Comparison of ENCODE assay signal across 20 cellular contexts in the genomic region with DNA sequence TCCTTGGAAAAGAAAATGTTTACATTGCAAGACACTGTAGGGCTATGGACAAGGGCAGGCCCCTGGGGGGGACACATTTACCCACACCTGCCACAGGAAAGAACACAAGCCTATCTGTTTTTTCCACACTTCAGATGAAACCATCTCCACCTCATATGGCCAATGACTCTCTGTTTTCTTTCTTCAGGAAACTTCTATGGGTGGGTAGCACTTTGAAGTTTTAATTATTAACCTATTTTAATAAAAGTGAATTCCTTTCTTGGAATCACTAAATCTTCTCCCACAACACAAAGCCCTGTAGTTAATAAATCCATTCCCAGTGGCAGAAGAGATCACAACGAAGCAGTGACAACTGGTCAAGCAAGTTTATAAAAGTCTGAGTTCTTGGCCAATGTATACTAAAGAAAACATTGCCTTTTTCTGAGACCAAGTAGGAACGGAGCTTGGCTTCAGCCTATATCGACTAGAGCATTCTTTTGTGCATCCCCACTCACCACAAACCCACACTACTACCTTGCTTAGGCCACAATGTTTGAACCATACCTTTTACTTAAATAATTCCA.
A peak's percentile ranks its signal among the peaks of the same experiment; 100 is the strongest.
DNase-seq lines count a peak whose midpoint lies in the region; ATAC-seq and TF ChIP-seq lines count a peak whose summit lies in the region.
"Had no signal": no experiment of that assay in that cellular context is flagged by ENCODE, and none has a peak within 500 bp of the region (broad histone marks: within the 10 kb centered on the region; RNA-seq: fewer than 3 reads in every experiment).

No MANE protein-coding gene starts in this region.

- no peaks in the 10 kb centered on the region for H3K36me3 ChIP-seq in H7 (replicated peaks; ENCODE audit: control insufficient read depth, insufficient read depth, low read length)
- H3K36me3 ChIP-seq: BE2C, HAP-1, Peyer's patch had no signal

- DNase-seq in Calu3 (peak; percentile 44), LNCaP clone FGC (ENCODE audit: low read depth) (peak; percentile 69), left colon (no peak), renal cortical epithelial cell (ENCODE audit: low read depth) (peak; percentile 68), NCI-H510A (lab: John Stamatoyannopoulos, UW) (no peak), Right ventricle myocardium superior (no peak), H7 (no peak)
- DNase-seq: BE2C; CD8-positive, alpha-beta memory T cell; DMS 273 treated with DMSO at 0.1 percent for 48 hours; Kasumi-1; NCI-H1417; NCI-H1930; NCI-H2171; NCI-H446 treated with DMSO at 0.1 percent for 48 hours; NCI-H82; Peyer's patch; SHP77 treated with DMSO at 0.1 percent for 48 hours had no signal

- peak overlapping the region; percentile 23 for H3K27ac Mint-ChIP-seq in Calu3 (ENCODE audit: unreplicated experiment)
- H3K27ac Mint-ChIP-seq: CD8-positive, alpha-beta memory T cell had no signal

- no peaks in the 10 kb centered on the region for H3K27me3 Mint-ChIP-seq in Calu3 (ENCODE audit: unreplicated experiment)

- intact Hi-C loops in Calu3 (cut with micrococcal nuclease; ENCODE audit: unreplicated experiment) (loop anchor here (1.0 kb wide), 1 partner anchor 20 kb away; no protein-coding TSS in a partner anchor), left colon (cut with DNase I, micrococcal nuclease) (no loop called here), Right ventricle myocardium superior (cut with DNase I) (no loop called here)

- H3K4me1 Mint-ChIP-seq in Calu3 (ENCODE audit: low read depth, unreplicated experiment) = peaks cover 23% of the 10 kb centered on the region
- H3K4me1 Mint-ChIP-seq: CD8-positive, alpha-beta memory T cell had no signal

- CTCF ChIA-PET in Calu3 (lab: Charles Lee) = interaction anchor here (0.6 kb wide), 1 partner anchor 26 kb away, joined by 3 read pairs; no protein-coding TSS in a partner anchor

- peaks cover 5% of the 10 kb centered on the region for H3K9me3 Mint-ChIP-seq in Calu3 (ENCODE audit: low read depth, unreplicated experiment)

- ATAC-seq in left colon (peak; percentile 42), Right ventricle myocardium superior (ENCODE audit: poor library complexity) (no peak)
- ATAC-seq: GM12878 had no signal

- no peaks in the 10 kb centered on the region for H3K36me3 Mint-ChIP-seq in Calu3 (ENCODE audit: insufficient read depth, unreplicated experiment)

- no TSS peak for BruUV-seq in Calu3 (replicated peaks; lab: Mats Ljungman, UMichigan)

- no peaks in the 10 kb centered on the region for H3K27me3 ChIP-seq in H7 (ENCODE audit: control insufficient read depth, insufficient read depth, low read length)
- H3K27me3 ChIP-seq: BE2C, Peyer's patch had no signal

- no peak overlapping the region for H3K4me3 ChIP-seq in LNCaP clone FGC (ENCODE audit: low read depth, low read length)
- no peak overlapping the region for H3K4me3 ChIP-seq in H7 (ENCODE audit: insufficient read depth, low read depth, low read length)
- H3K4me3 ChIP-seq: GM12878, HAP-1, Peyer's patch had no signal

- no peak overlapping the region for H3K4me3 Mint-ChIP-seq in Calu3 (ENCODE audit: low read depth, unreplicated experiment)
- H3K4me3 Mint-ChIP-seq: CD8-positive, alpha-beta memory T cell had no signal

- TF ChIP-seq CTCF in Calu3 (IDR thresholded peaks at IDR 0.05; ENCODE audit: unreplicated experiment) (no peak), LNCaP clone FGC (IDR thresholded peaks at IDR 0.05; ENCODE audit: control insufficient read depth, extremely low read depth, insufficient read depth) (no peak)

Comparison
In these comparisons a context has a peak if more than half of its experiments do, and no peak if none do; other contexts are left out.
1. DNase-seq: peak in Calu3 (single experiment), LNCaP clone FGC (single experiment) and renal cortical epithelial cell (single experiment); none in left colon (0 of 2), NCI-H510A (single experiment), Right ventricle myocardium superior (single experiment) and H7 (single experiment).